Comparison of ENCODE assay signal across 33 cellular contexts in the genomic region with DNA sequence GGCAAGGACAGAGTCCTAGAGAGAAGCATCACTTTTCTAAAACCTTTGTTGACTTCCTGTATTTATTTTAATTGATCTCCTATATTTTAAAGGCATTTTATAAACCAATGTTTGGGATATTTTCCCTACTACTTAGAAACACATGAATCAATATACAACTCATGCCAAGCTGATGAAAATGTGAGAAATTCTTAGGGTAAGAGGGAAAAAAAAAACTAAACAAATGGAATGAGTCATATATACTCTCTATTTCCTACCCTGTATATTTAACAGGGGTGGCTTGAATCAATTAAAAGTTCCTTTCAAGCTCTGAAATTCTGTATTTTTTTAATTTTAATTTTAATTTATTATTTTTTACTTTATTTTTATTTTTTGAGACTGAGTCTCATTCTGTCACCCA. TPM values are rescaled to one million over a fixed set of nuclear protein-coding genes. Genes with fewer than 3 reads are reported as not detected.
DNase-seq lines count a peak whose midpoint lies in the region; ATAC-seq, FAIRE-seq and TF ChIP-seq lines count a peak whose summit lies in the region.
"Had no signal": no experiment of that assay in that cellular context is flagged by ENCODE, and none has a peak within 500 bp of the region (broad histone marks: within the 10 kb centered on the region; RNA-seq: fewer than 3 reads in every experiment).

No MANE protein-coding gene starts in this region.

- FAIRE-seq in H54 (lab: Jason Lieb, UNC) (peak; percentile 78), K562 (lab: Jason Lieb, UNC) (no peak)
- FAIRE-seq: GM12892 had no signal

- TF ChIP-seq RAD21 in K562 (CRISPR knock-in tag; conservative IDR thresholded peaks at IDR 0.05 in 1 of 2, IDR thresholded peaks at IDR 0.05 in 1 of 2), result no peak

- in situ Hi-C loops in K562 (cut with MboI), result no loop called here

- H3K4me1 ChIP-seq in K562 (replicated peaks in 1 of 2; ENCODE audit: control insufficient read depth in 2 of 2, insufficient read depth in 2 of 2, low read length in 2 of 2) (peaks cover 22 to 55% of the 10 kb centered on the region in 2 experiments), mucosa of descending colon (ENCODE audit: low read depth) (no peaks in the 10 kb centered on the region), colonic mucosa (no peaks in the 10 kb centered on the region)
- no peaks in the 10 kb centered on the region for H3K4me1 ChIP-seq in naive thymus-derived CD4-positive, alpha-beta T cell (ENCODE audit: control insufficient read depth in 2 of 2, insufficient read depth in 2 of 2, low read length in 2 of 2)
- H3K4me1 ChIP-seq: adrenal gland had no signal

- H3K9me3 Mint-ChIP-seq in naive thymus-derived CD4-positive, alpha-beta T cell, result peaks cover 0 to 2% (median 0%) of the 10 kb centered on the region in 11 donors
- H3K9me3 Mint-ChIP-seq in activated T-helper 1 cell treated with anti-CD3 and anti-CD28 coated beads, Interleukin-12 subunit alpha, Interleukin-12 subunit beta, Interleukin-2, Interleukin-4 antibody, amounts not matched to agents 30 ng/mL and 10 ng/mL and 1 ng/mL, durations not matched to agents 14 hours and 24 hours and 36 hours, result no peaks in the 10 kb centered on the region
- H3K9me3 Mint-ChIP-seq: activated B cell treated with CpG ODN at 0.5 μM for 24 hours; activated T-cell treated with anti-CD3 and anti-CD28 coated beads, Interleukin-2, amount 50 U/mL, for 4 hours; effector memory CD8-positive, alpha-beta T cell; mesothelial cell of epicardium; stimulated activated naive CD8-positive, alpha-beta T cell treated with anti-CD3 and anti-CD28 coated beads, Interleukin-15, Interleukin-2, amounts not matched to agents 100 ng/mL and 50 ng/mL, for 24 hours had no signal

- H3K27me3 Mint-ChIP-seq in naive thymus-derived CD4-positive, alpha-beta T cell, result peaks cover 0 to 9% (median 4%) of the 10 kb centered on the region in 5 donors
- H3K27me3 Mint-ChIP-seq in activated T-helper 1 cell treated with anti-CD3 and anti-CD28 coated beads, Interleukin-12 subunit alpha, Interleukin-12 subunit beta, Interleukin-2, Interleukin-4 antibody, amounts not matched to agents 30 ng/mL and 10 ng/mL and 1 ng/mL, durations not matched to agents 14 hours and 24 hours and 36 hours (ENCODE audit: insufficient read depth), result no peaks in the 10 kb centered on the region
- H3K27me3 Mint-ChIP-seq: activated B cell treated with CpG ODN at 0.5 μM for 24 hours had no signal

- TF ChIP-seq CTCF in AG10803 (conservative IDR thresholded peaks at IDR 0.05; ENCODE audit: low read length), result no peak
- no peak for TF ChIP-seq CTCF in K562 (IDR thresholded peaks at IDR 0.05 in 2 of 3, conservative IDR thresholded peaks at IDR 0.05 in 1 of 3; ENCODE audit: insufficient read depth in 2 of 3, low read depth in 1 of 3, low read length in 3 of 3)
- no peak for TF ChIP-seq CTCF in mucosa of descending colon (IDR thresholded peaks at IDR 0.05)
- TF ChIP-seq CTCF in colonic mucosa (IDR thresholded peaks at IDR 0.05), result no peak

- POLR2A ChIA-PET in K562 (lab: Yijun Ruan, JAX), result no interaction called here
- POLR2A ChIA-PET in naive thymus-derived CD4-positive, alpha-beta T cell (lab: Charles Lee), result no interaction called here

- no peak overlapping the region for H3K4me3 Mint-ChIP-seq in naive thymus-derived CD4-positive, alpha-beta T cell
- no peak overlapping the region for H3K4me3 Mint-ChIP-seq in activated T-helper 1 cell treated with anti-CD3 and anti-CD28 coated beads, Interleukin-12 subunit alpha, Interleukin-12 subunit beta, Interleukin-2, Interleukin-4 antibody, amounts not matched to agents 30 ng/mL and 10 ng/mL and 1 ng/mL, durations not matched to agents 14 hours and 24 hours and 36 hours
- H3K4me3 Mint-ChIP-seq: activated B cell treated with CpG ODN at 0.5 μM for 24 hours; activated T-cell treated with anti-CD3 and anti-CD28 coated beads, Interleukin-2, amount 50 U/mL, for 4 hours; effector memory CD8-positive, alpha-beta T cell; mesothelial cell of epicardium; naive thymus-derived CD8-positive, alpha-beta T cell; stimulated activated naive CD8-positive, alpha-beta T cell treated with anti-CD3 and anti-CD28 coated beads, Interleukin-15, Interleukin-2, amounts not matched to agents 100 ng/mL and 50 ng/mL, for 24 hours had no signal

- H3K36me3 Mint-ChIP-seq in naive thymus-derived CD4-positive, alpha-beta T cell, result no peaks in the 10 kb centered on the region
- H3K36me3 Mint-ChIP-seq in activated T-helper 1 cell treated with anti-CD3 and anti-CD28 coated beads, Interleukin-12 subunit alpha, Interleukin-12 subunit beta, Interleukin-2, Interleukin-4 antibody, amounts not matched to agents 30 ng/mL and 10 ng/mL and 1 ng/mL, durations not matched to agents 14 hours and 24 hours and 36 hours (ENCODE audit: low read depth), result no peaks in the 10 kb centered on the region
- H3K36me3 Mint-ChIP-seq: mesothelial cell of epicardium; naive thymus-derived CD8-positive, alpha-beta T cell had no signal

- no peaks in the 10 kb centered on the region for H3K27me3 ChIP-seq in K562 (ENCODE audit: control insufficient read depth in 2 of 2, insufficient read depth in 2 of 2, low read length in 2 of 2)
- H3K27me3 ChIP-seq in naive thymus-derived CD4-positive, alpha-beta T cell (ENCODE audit: control insufficient read depth in 2 of 2, insufficient read depth in 2 of 2, low read length in 2 of 2), result no peaks in the 10 kb centered on the region
- H3K27me3 ChIP-seq in colonic mucosa, result no peaks in the 10 kb centered on the region
- H3K27me3 ChIP-seq: adrenal gland; BLaER1 treated with 17β-estradiol and CSF1 and Interleukin-3, amounts not matched to agents 10 nM and 100 nM; brain microvascular endothelial cell had no signal

- no peaks in the 10 kb centered on the region for H3K9me1 ChIP-seq in K562 (ENCODE audit: control insufficient read depth, insufficient read depth, low read length)

- H3K9ac ChIP-seq in K562 (ENCODE audit: insufficient read depth in 1 of 2, low read depth in 2 of 2, low read length in 2 of 2) (no peak overlapping the region; a peak in 1 of 4 replicates), colonic mucosa (ENCODE audit: low read depth in 2 of 2, low read length in 2 of 2) (no peak overlapping the region)
- H3K9ac ChIP-seq: BLaER1 treated with 17β-estradiol and CSF1 and Interleukin-3, amounts not matched to agents 10 nM and 100 nM; KMS-11 had no signal

- intact Hi-C loops in K562 (cut with micrococcal nuclease), result no loop called here
- intact Hi-C loops in naive thymus-derived CD4-positive, alpha-beta T cell (cut with micrococcal nuclease), result loop anchor here in 1 of 2 donors (5.0 kb wide), 1 partner anchor 188 kb away; no protein-coding TSS in a partner anchor
- intact Hi-C loops in mucosa of descending colon (cut with DNase I, micrococcal nuclease), result no loop called here
- intact Hi-C loops in colonic mucosa (cut with DNase I), result no loop called here
- intact Hi-C loops in activated T-helper 1 cell treated with anti-CD3 and anti-CD28 coated beads, Interleukin-12 subunit alpha, Interleukin-12 subunit beta, Interleukin-2, Interleukin-4 antibody, amounts not matched to agents 30 ng/mL and 10 ng/mL and 1 ng/mL, durations not matched to agents 14 hours and 24 hours and 36 hours (cut with micrococcal nuclease), result no loop called here

- H3K4me3 ChIP-seq in AG10803 (ENCODE audit: low read length) (no peak overlapping the region), K562 (no peak overlapping the region), mucosa of descending colon (no peak overlapping the region), colonic mucosa (no peak overlapping the region)
- H3K4me3 ChIP-seq in naive thymus-derived CD4-positive, alpha-beta T cell (ENCODE audit: low read length), result no peak overlapping the region
- H3K4me3 ChIP-seq: adrenal gland; BLaER1 treated with 17β-estradiol and CSF1 and Interleukin-3, amounts not matched to agents 10 nM and 100 nM; coronary artery; skin epidermis had no signal

- no peaks in the 10 kb centered on the region for H3K36me3 ChIP-seq in K562 (ENCODE audit: control insufficient read depth, insufficient read depth, low read length)
- H3K36me3 ChIP-seq in naive thymus-derived CD4-positive, alpha-beta T cell (ENCODE audit: control insufficient read depth in 2 of 3, insufficient read depth in 3 of 3, low read length in 3 of 3), result no peaks in the 10 kb centered on the region
- no peaks in the 10 kb centered on the region for H3K36me3 ChIP-seq in mucosa of descending colon (ENCODE audit: low read depth)
- no peaks in the 10 kb centered on the region for H3K36me3 ChIP-seq in colonic mucosa
- H3K36me3 ChIP-seq: adrenal gland; BLaER1 treated with 17β-estradiol and CSF1 and Interleukin-3, amounts not matched to agents 10 nM and 100 nM; brain microvascular endothelial cell had no signal

- H3K27ac ChIP-seq in K562 (ENCODE audit: extremely low read depth, low read depth, low read length), result peak overlapping the region; percentile 66
- H3K27ac ChIP-seq in naive thymus-derived CD4-positive, alpha-beta T cell (ENCODE audit: low read depth, low read length), result no peak overlapping the region
- no peak overlapping the region for H3K27ac ChIP-seq in colonic mucosa
- H3K27ac ChIP-seq: adrenal gland; BLaER1 treated with 17β-estradiol and CSF1 and Interleukin-3, amounts not matched to agents 10 nM and 100 nM; brain microvascular endothelial cell; coronary artery; KMS-11; skin epidermis had no signal

- H3K4me1 Mint-ChIP-seq in naive thymus-derived CD4-positive, alpha-beta T cell, result no peaks in the 10 kb centered on the region
- no peaks in the 10 kb centered on the region for H3K4me1 Mint-ChIP-seq in activated T-helper 1 cell treated with anti-CD3 and anti-CD28 coated beads, Interleukin-12 subunit alpha, Interleukin-12 subunit beta, Interleukin-2, Interleukin-4 antibody, amounts not matched to agents 30 ng/mL and 10 ng/mL and 1 ng/mL, durations not matched to agents 14 hours and 24 hours and 36 hours (ENCODE audit: low read depth)
- H3K4me1 Mint-ChIP-seq: activated B cell treated with CpG ODN at 0.5 μM for 24 hours; naive thymus-derived CD8-positive, alpha-beta T cell had no signal

- peak overlapping the region; percentile 75 for H2AFZ ChIP-seq in K562 (ENCODE audit: low read depth, low read length)

- no TSS peak for BruUV-seq in K562 (replicated peaks; lab: Mats Ljungman, UMichigan)

- no peak for TF ChIP-seq EP300 in K562 (IDR thresholded peaks at IDR 0.05; ENCODE audit: low read length)

- no peak for TF ChIP-seq POLR2A in H54 (IDR thresholded peaks at IDR 0.05; ENCODE audit: low read depth, low read length)
- TF ChIP-seq POLR2A in K562 (conservative IDR thresholded peaks at IDR 0.05), result no peak

- H3K9me3 ChIP-seq in K562 (replicated peaks; ENCODE audit: control insufficient read depth, insufficient read depth, low read depth, low read length), result no peaks in the 10 kb centered on the region
- no peaks in the 10 kb centered on the region for H3K9me3 ChIP-seq in naive thymus-derived CD4-positive, alpha-beta T cell (ENCODE audit: control insufficient read depth in 2 of 3, low read length in 3 of 3)
- no peaks in the 10 kb centered on the region for H3K9me3 ChIP-seq in mucosa of descending colon
- no peaks in the 10 kb centered on the region for H3K9me3 ChIP-seq in colonic mucosa
- H3K9me3 ChIP-seq: adrenal gland; BLaER1 treated with 17β-estradiol and CSF1 and Interleukin-3, amounts not matched to agents 10 nM and 100 nM had no signal

- DNase-seq in AG10803 (ENCODE audit: low read depth) (peak; percentile 78), H54 (ENCODE audit: insufficient read length, low spot score) (no peak), K562 (ENCODE audit: extremely low read depth in 1 of 4, low spot score in 3 of 4) (no peak), fibroblast of the conjunctiva (ENCODE audit: low read depth) (peak; percentile 32), mucosa of descending colon (no peak), colonic mucosa (no peak)
- DNase-seq in naive thymus-derived CD4-positive, alpha-beta T cell, result no peak
- no peak for DNase-seq in activated T-helper 1 cell treated with anti-CD3 and anti-CD28 coated beads, Interleukin-12 subunit alpha, Interleukin-12 subunit beta, Interleukin-2, Interleukin-4 antibody, amounts not matched to agents 30 ng/mL and 10 ng/mL and 1 ng/mL, durations not matched to agents 14 hours and 24 hours and 36 hours (ENCODE audit: low spot score)
- DNase-seq: activated B cell treated with CpG ODN at 0.5 μM for 24 hours; activated CD4-positive, alpha-beta T cell treated with anti-CD3 and anti-CD28 coated beads, Interleukin-2, amount 50 U/mL, for 1 hour; activated naive CD4-positive, alpha-beta T cell; activated T-cell treated with anti-CD3 and anti-CD28 coated beads, Interleukin-2, amount 50 U/mL, for 4 hours; adrenal gland; brain microvascular endothelial cell; COR-L47; DMS79 treated with DMSO at 0.1 percent for 48 hours; effector memory CD8-positive, alpha-beta T cell; islet precursor cell; left ventricle myocardium superior; MV-4-11; naive thymus-derived CD8-positive, alpha-beta T cell; NCI-H1436 treated with DMSO at 0.1 percent for 48 hours; SHP77 had no signal

- H3K79me2 ChIP-seq in K562 (ENCODE audit: control insufficient read depth, insufficient read depth, low read length), result no peaks in the 10 kb centered on the region

- no peaks in the 10 kb centered on the region for H4K20me1 ChIP-seq in K562 (replicated peaks; ENCODE audit: control insufficient read depth, insufficient read depth, low read length)
- H4K20me1 ChIP-seq: BLaER1 treated with 17β-estradiol and CSF1 and Interleukin-3, amounts not matched to agents 10 nM and 100 nM had no signal

- no peak overlapping the region for H3K4me2 ChIP-seq in K562 (ENCODE audit: insufficient read depth, low read length)
- H3K4me2 ChIP-seq: BLaER1 treated with 17β-estradiol and CSF1 and Interleukin-3, amounts not matched to agents 10 nM and 100 nM; KMS-11 had no signal

- H3K27ac Mint-ChIP-seq in naive thymus-derived CD4-positive, alpha-beta T cell, result no peak overlapping the region
- no peak overlapping the region for H3K27ac Mint-ChIP-seq in activated T-helper 1 cell treated with anti-CD3 and anti-CD28 coated beads, Interleukin-12 subunit alpha, Interleukin-12 subunit beta, Interleukin-2, Interleukin-4 antibody, amounts not matched to agents 30 ng/mL and 10 ng/mL and 1 ng/mL, durations not matched to agents 14 hours and 24 hours and 36 hours
- H3K27ac Mint-ChIP-seq: activated B cell treated with CpG ODN at 0.5 μM for 24 hours; effector memory CD8-positive, alpha-beta T cell; mesothelial cell of epicardium; naive thymus-derived CD8-positive, alpha-beta T cell; stimulated activated naive CD8-positive, alpha-beta T cell treated with anti-CD3 and anti-CD28 coated beads, Interleukin-15, Interleukin-2, amounts not matched to agents 100 ng/mL and 50 ng/mL, for 24 hours had no signal

- CTCF ChIA-PET in K562 (lab: Yijun Ruan, JAX; ENCODE audit: low intra/inter-chr PET ratio), result no interaction called here
- CTCF ChIA-PET in naive thymus-derived CD4-positive, alpha-beta T cell (lab: Charles Lee), result no interaction called here

- no peak for ATAC-seq in K562
- ATAC-seq in naive thymus-derived CD4-positive, alpha-beta T cell, result no peak
- no peak for ATAC-seq in mucosa of descending colon
- ATAC-seq: activated T-cell treated with anti-CD3 and anti-CD28 coated beads, Interleukin-2, amount 50 U/mL, for 4 hours; effector memory CD8-positive, alpha-beta T cell; left ventricle myocardium superior; naive thymus-derived CD8-positive, alpha-beta T cell had no signal

RNA-seq across cellular contexts. Expression of a gene that starts 19.6 kb away (rescaled TPM):
- 0.32 and 0.49 TPM in 2 replicates for total RNA-seq in K562 (2011; cell fraction: chromatin; rRNA removed; ENCODE audit: low replicate concordance)
- total RNA-seq in K562 (2011; cell fraction: nucleolus; rRNA removed), result 0.17 and 0.39 TPM in 2 replicates
- 0.22 and 0.46 TPM in 2 replicates for total RNA-seq in K562 (2011; cell fraction: nucleoplasm; rRNA removed)
- total RNA-seq in K562 (2014; rRNA removed) (0.24 and 0.32 TPM in 2 replicates), K562 (2014; rRNA removed; fragmentation: Illumina TruSeq; extraction: Trizol) (0.26 and 0.40 TPM in 2 replicates), K562 (2015; rRNA removed; fragmentation: Illumina TruSeq; extraction: Trizol) (0.25 and 0.26 TPM in 2 replicates), K562 (2021) (0.27 and 0.36 TPM in 2 replicates), mucosa of descending colon (under 1 TPM in 1 of 3 donors, not detected in 2; 0.14 TPM), colonic mucosa (under 1 TPM in 1 of 2 donors, not detected in 1; 0.30 TPM)
- polyA plus RNA-seq in K562 (2011; rRNA removed) (0.17 and 0.23 TPM in 2 replicates), K562 (2014; fragmentation: Illumina TruSeq; extraction: Trizol) (0.25 and 0.33 TPM in 2 replicates), K562 (2014; fragmentation: Nextera tagmentation; extraction: Ambion mirVana) (under 1 TPM; 0.53 to 0.76 TPM), K562 (2014; rRNA removed) (0.28 and 0.88 TPM in 2 replicates)
- polyA plus RNA-seq in K562 (2011; cell fraction: cytosol; rRNA removed), result 0.04 and 0.22 TPM in 2 replicates
- polyA plus RNA-seq in K562 (2011; cell fraction: nucleus; rRNA removed), result 0.28 and 0.67 TPM in 2 replicates
- polyA plus RNA-seq in K562 (2012), result 0.15 and 0.16 TPM in 2 replicates
- 0.14 and 0.15 TPM in 2 replicates for polyA minus RNA-seq in K562 (2011; rRNA and poly(A)+ RNA removed)
- polyA minus RNA-seq in K562 (2011; cell fraction: cytosol; rRNA and poly(A)+ RNA removed), result not detected in 2 replicates
- polyA minus RNA-seq in K562 (2011; cell fraction: nucleus; rRNA and poly(A)+ RNA removed), result 0.13 and 0.22 TPM in 2 replicates
- total RNA-seq in naive thymus-derived CD4-positive, alpha-beta T cell, result under 1 TPM in 1 of 5 experiments, not detected in 4; 0.07 TPM
- not detected for polyA plus RNA-seq in naive thymus-derived CD4-positive, alpha-beta T cell
- 0.08 TPM in 1 of 2 replicates, not detected in the other for total RNA-seq in activated T-helper 1 cell treated with anti-CD3 and anti-CD28 coated beads, Interleukin-12 subunit alpha, Interleukin-12 subunit beta, Interleukin-2, Interleukin-4 antibody, amounts not matched to agents 30 ng/mL and 10 ng/mL and 1 ng/mL, durations not matched to agents 14 hours and 24 hours and 36 hours
- total RNA-seq: activated B cell treated with CpG ODN at 0.5 μM for 24 hours; glomerular endothelial cell; HT1080; left ventricle myocardium superior; naive thymus-derived CD8-positive, alpha-beta T cell; omental fat pad had no signal
- polyA plus RNA-seq: naive thymus-derived CD8-positive, alpha-beta T cell had no signal

RNA-seq across cellular contexts. Expression of a gene that starts 33.2 kb away (rescaled TPM):
- 5.5 and 17.9 TPM in 2 replicates for total RNA-seq in K562 (2011; cell fraction: chromatin; rRNA removed; ENCODE audit: low replicate concordance)
- total RNA-seq in K562 (2011; cell fraction: nucleolus; rRNA removed), result 3.6 and 3.8 TPM in 2 replicates
- total RNA-seq in K562 (2011; cell fraction: nucleoplasm; rRNA removed), result 13.2 and 25.3 TPM in 2 replicates
- 17.5 and 21.8 TPM in 2 replicates for total RNA-seq in K562 (2014; rRNA removed)
- 37.5 and 42.5 TPM in 2 replicates for total RNA-seq in K562 (2014; rRNA removed; fragmentation: Illumina TruSeq; extraction: Trizol)
- 34.0 and 37.4 TPM in 2 replicates for total RNA-seq in K562 (2015; rRNA removed; fragmentation: Illumina TruSeq; extraction: Trizol)
- 19.7 and 21.9 TPM in 2 replicates for total RNA-seq in K562 (2021)
- polyA plus RNA-seq in K562 (2011; rRNA removed), result 34.4 and 46.7 TPM in 2 replicates
- polyA plus RNA-seq in K562 (2011; cell fraction: cytosol; rRNA removed), result 7.0 and 16.5 TPM in 2 replicates
- 13.0 and 22.6 TPM in 2 replicates for polyA plus RNA-seq in K562 (2011; cell fraction: nucleus; rRNA removed)
- polyA plus RNA-seq in K562 (2012), result 10.1 and 18.7 TPM in 2 replicates
- polyA plus RNA-seq in K562 (2014; fragmentation: Illumina TruSeq; extraction: Trizol), result 31.9 and 36.9 TPM in 2 replicates
- 100 to 1,000 TPM in 1 of 2 experiments, 10 to 100 TPM in 1; 80.1 to 107 TPM for polyA plus RNA-seq in K562 (2014; fragmentation: Nextera tagmentation; extraction: Ambion mirVana)
- 20.4 and 26.8 TPM in 2 replicates for polyA plus RNA-seq in K562 (2014; rRNA removed)
- polyA minus RNA-seq in K562 (2011; rRNA and poly(A)+ RNA removed), result 11.0 and 14.4 TPM in 2 replicates
- 3.0 and 3.5 TPM in 2 replicates for polyA minus RNA-seq in K562 (2011; cell fraction: cytosol; rRNA and poly(A)+ RNA removed)
- polyA minus RNA-seq in K562 (2011; cell fraction: nucleus; rRNA and poly(A)+ RNA removed), result 9.3 and 20.3 TPM in 2 replicates
- total RNA-seq in naive thymus-derived CD4-positive, alpha-beta T cell, result 10 to 100 TPM in 3 of 5 experiments, 1 to 10 TPM in 2; 6.5 to 23.8 (median 11.5) TPM
- 10 to 100 TPM; 14.9 to 20.3 TPM for polyA plus RNA-seq in naive thymus-derived CD4-positive, alpha-beta T cell
- total RNA-seq in mucosa of descending colon, result 10 to 100 TPM in 1 of 3 donors, 1 to 10 TPM in 2; 8.2 to 11.0 (median 8.4) TPM
- total RNA-seq in colonic mucosa, result 10 to 100 TPM in 1 of 2 donors, 1 to 10 TPM in 1; 9.5 to 10.1 TPM
- 16.3 and 16.6 TPM in 2 replicates for total RNA-seq in activated T-helper 1 cell treated with anti-CD3 and anti-CD28 coated beads, Interleukin-12 subunit alpha, Interleukin-12 subunit beta, Interleukin-2, Interleukin-4 antibody, amounts not matched to agents 30 ng/mL and 10 ng/mL and 1 ng/mL, durations not matched to agents 14 hours and 24 hours and 36 hours

RNA-seq across cellular contexts. Expression of a gene that starts 33.5 kb away (rescaled TPM):
- 6.8 and 22.2 TPM in 2 replicates for total RNA-seq in K562 (2011; cell fraction: chromatin; rRNA removed; ENCODE audit: low replicate concordance)
- total RNA-seq in K562 (2011; cell fraction: nucleolus; rRNA removed), result 4.7 and 6.1 TPM in 2 replicates
- 7.3 and 9.5 TPM in 2 replicates for total RNA-seq in K562 (2011; cell fraction: nucleoplasm; rRNA removed)
- 6.1 and 6.3 TPM in 2 replicates for total RNA-seq in K562 (2014; rRNA removed)
- total RNA-seq in K562 (2014; rRNA removed; fragmentation: Illumina TruSeq; extraction: Trizol), result 12.8 and 13.7 TPM in 2 replicates
- total RNA-seq in K562 (2015; rRNA removed; fragmentation: Illumina TruSeq; extraction: Trizol), result 15.3 and 15.6 TPM in 2 replicates
- 7.4 and 8.5 TPM in 2 replicates for total RNA-seq in K562 (2021)
- 4.7 and 6.0 TPM in 2 replicates for polyA plus RNA-seq in K562 (2011; rRNA removed)
- polyA plus RNA-seq in K562 (2011; cell fraction: cytosol; rRNA removed), result 0.76 and 2.4 TPM in 2 replicates
- polyA plus RNA-seq in K562 (2011; cell fraction: nucleus; rRNA removed), result 5.0 and 5.7 TPM in 2 replicates
- polyA plus RNA-seq in K562 (2012), result 5.9 and 7.2 TPM in 2 replicates
- 9.0 and 10.7 TPM in 2 replicates for polyA plus RNA-seq in K562 (2014; fragmentation: Illumina TruSeq; extraction: Trizol)
- 1 to 10 TPM; 2.4 to 3.5 TPM for polyA plus RNA-seq in K562 (2014; fragmentation: Nextera tagmentation; extraction: Ambion mirVana)
- 6.4 TPM in 2 replicates for polyA plus RNA-seq in K562 (2014; rRNA removed)
- 10.9 and 16.2 TPM in 2 replicates for polyA minus RNA-seq in K562 (2011; rRNA and poly(A)+ RNA removed)
- polyA minus RNA-seq in K562 (2011; cell fraction: cytosol; rRNA and poly(A)+ RNA removed), result 2.3 and 3.6 TPM in 2 replicates
- 9.2 and 19.4 TPM in 2 replicates for polyA minus RNA-seq in K562 (2011; cell fraction: nucleus; rRNA and poly(A)+ RNA removed)
- total RNA-seq in naive thymus-derived CD4-positive, alpha-beta T cell, result 10 to 100 TPM in 3 of 5 experiments, 1 to 10 TPM in 2; 8.5 to 25.0 (median 14.5) TPM
- polyA plus RNA-seq in naive thymus-derived CD4-positive, alpha-beta T cell, result 1 to 10 TPM; 3.1 to 3.5 TPM
- total RNA-seq in mucosa of descending colon, result 10 to 100 TPM; 13.1 to 27.9 (median 17.7) TPM
- 10 to 100 TPM in 1 of 2 donors, 1 to 10 TPM in 1; 9.3 to 17.4 TPM for total RNA-seq in colonic mucosa
- total RNA-seq in activated T-helper 1 cell treated with anti-CD3 and anti-CD28 coated beads, Interleukin-12 subunit alpha, Interleukin-12 subunit beta, Interleukin-2, Interleukin-4 antibody, amounts not matched to agents 30 ng/mL and 10 ng/mL and 1 ng/mL, durations not matched to agents 14 hours and 24 hours and 36 hours, result 11.7 and 11.8 TPM in 2 replicates

Comparison
In these comparisons a context has a peak if more than half of its experiments do, and no peak if none do; other contexts are left out.
1. DNase-seq: peak in AG10803 (single experiment) and fibroblast of the conjunctiva (single experiment); none in H54 (single experiment), K562 (0 of 4), naive thymus-derived CD4-positive, alpha-beta T cell (0 of 9), mucosa of descending colon (0 of 3), colonic mucosa (single experiment) and activated T-helper 1 cell treated with anti-CD3 and anti-CD28 coated beads, Interleukin-12 subunit alpha, Interleukin-12 subunit beta, Interleukin-2, Interleukin-4 antibody, amounts not matched to agents 30 ng/mL and 10 ng/mL and 1 ng/mL, durations not matched to agents 14 hours and 24 hours and 36 hours (single experiment).